ENCODE assay signal across 9 cellular contexts in the genomic region with DNA sequence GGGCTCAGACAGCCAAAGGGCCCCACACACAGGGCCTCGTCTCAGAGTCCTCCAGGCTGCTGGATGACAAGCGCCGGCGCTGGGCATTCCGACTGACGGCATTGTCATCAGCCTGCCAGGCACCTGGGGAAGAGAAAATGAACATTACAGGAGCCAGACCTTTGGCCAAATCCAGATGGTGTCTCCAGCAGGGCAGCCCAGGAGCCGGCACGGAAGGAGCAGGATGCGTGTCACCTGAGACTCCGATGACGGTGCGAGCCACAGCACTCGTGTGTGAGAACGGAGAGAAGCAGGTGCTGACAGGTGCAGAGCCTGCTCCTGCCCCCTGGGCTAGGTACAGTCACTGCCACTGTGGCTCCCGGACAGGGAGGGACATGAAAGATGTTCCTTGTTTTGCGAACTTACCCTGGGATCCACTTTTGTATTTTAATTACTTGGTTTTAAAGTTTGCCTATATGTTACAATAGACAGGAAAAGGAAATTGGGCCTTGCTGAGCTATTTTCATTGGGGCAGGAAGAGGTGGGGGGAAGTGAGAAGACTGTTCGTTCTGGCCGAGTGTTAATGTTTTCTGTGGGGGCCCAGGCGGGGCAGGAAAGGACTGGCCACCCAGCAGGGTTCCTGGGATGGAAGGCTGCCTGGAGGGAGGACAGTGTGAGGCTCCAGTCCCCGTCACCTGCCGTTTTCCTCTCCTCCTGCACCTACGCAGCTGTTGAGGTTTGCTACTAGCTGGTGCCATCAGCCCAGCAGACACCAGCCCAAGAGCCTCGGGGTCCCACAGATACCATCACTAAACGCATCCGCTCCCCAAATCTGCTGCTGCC. TPM values are rescaled to one million over a fixed set of nuclear protein-coding genes. Genes with fewer than 3 reads are reported as not detected.
A peak's percentile ranks its signal among the peaks of the same experiment; 100 is the strongest.
DNase-seq lines count a peak whose midpoint lies in the region; ATAC-seq and TF ChIP-seq lines count a peak whose summit lies in the region.
"Had no signal": no experiment of that assay in that cellular context is flagged by ENCODE, and none has a peak within 500 bp of the region (broad histone marks: within the 10 kb centered on the region; RNA-seq: fewer than 3 reads in every experiment).

No MANE protein-coding gene starts in this region.

- DNase-seq in H7 (peak; percentile 65), GM19238 (ENCODE audit: insufficient read length, low spot score) (no peak), smooth muscle cell (lab: John Stamatoyannopoulos, UW; ENCODE audit: unreplicated experiment) (no peak)
- DNase-seq in central memory CD4-positive, alpha-beta T cell, result peak; percentile 57
- DNase-seq in stimulated activated naive CD4-positive, alpha-beta T cell (lab: John Stamatoyannopoulos, UW), result peak; percentile 24 to 83 (median 54)

- no peaks in the 10 kb centered on the region for H4K20me1 ChIP-seq in SU-DHL-6 (ENCODE audit: low read depth, low read length)
- no peaks in the 10 kb centered on the region for H4K20me1 ChIP-seq in smooth muscle cell (ENCODE audit: low read depth)

- TF ChIP-seq CTCF in SU-DHL-6 (IDR thresholded peaks at IDR 0.05; ENCODE audit: insufficient read depth, low read length, poor library complexity, severe bottlenecking) (no peak), smooth muscle cell (IDR thresholded peaks at IDR 0.05; ENCODE audit: borderline replicate concordance, insufficient read depth, poor library complexity, severe bottlenecking) (no peak)

- H3K9me2 ChIP-seq in SU-DHL-6 (replicated peaks; ENCODE audit: insufficient read depth, low read length), result no peaks in the 10 kb centered on the region

- H3K79me2 ChIP-seq in SU-DHL-6 (ENCODE audit: insufficient read depth, low read length) (no peaks in the 10 kb centered on the region), smooth muscle cell (ENCODE audit: low read depth) (no peaks in the 10 kb centered on the region)
- H3K79me2 ChIP-seq: parathyroid adenoma had no signal

- no peaks in the 10 kb centered on the region for H3F3A ChIP-seq in SU-DHL-6 (ENCODE audit: insufficient read depth)
- no peaks in the 10 kb centered on the region for H3F3A ChIP-seq in smooth muscle cell (ENCODE audit: low read depth)

- H3K4me2 ChIP-seq in SU-DHL-6 (ENCODE audit: low read depth, low read length, poor library complexity, severe bottlenecking) (peak overlapping the region; percentile 9), smooth muscle cell (no peak overlapping the region)

- H3K27me3 ChIP-seq in H7 (ENCODE audit: control insufficient read depth, insufficient read depth, low read length), result peaks cover 22% of the 10 kb centered on the region
- H3K27me3 ChIP-seq in SU-DHL-6 (ENCODE audit: low read length), result no peaks in the 10 kb centered on the region
- H3K27me3 ChIP-seq in smooth muscle cell (ENCODE audit: low read depth), result peaks cover 34% of the 10 kb centered on the region

- no peak for ATAC-seq in HG02885 (IDR thresholded peaks at IDR 0.05; ENCODE audit: poor library complexity, unreplicated experiment)
- no peak for ATAC-seq in GM19324 (IDR thresholded peaks at IDR 0.05; ENCODE audit: low FRiP score, unreplicated experiment)

- H3K9me3 ChIP-seq in SU-DHL-6 (ENCODE audit: insufficient read depth, low read length) (no peaks in the 10 kb centered on the region), smooth muscle cell (replicated peaks; ENCODE audit: low read depth) (no peaks in the 10 kb centered on the region)

- H3K4me1 ChIP-seq in smooth muscle cell (ENCODE audit: low read depth), result peaks cover 13% of the 10 kb centered on the region

- no peak overlapping the region for H2AFZ ChIP-seq in SU-DHL-6 (ENCODE audit: low read depth, low read length, severe bottlenecking)
- H2AFZ ChIP-seq in smooth muscle cell (ENCODE audit: low read depth), result no peak overlapping the region
- H2AFZ ChIP-seq: parathyroid adenoma had no signal

- H3K9ac ChIP-seq in SU-DHL-6 (ENCODE audit: low read length) (no peak overlapping the region), smooth muscle cell (ENCODE audit: low read depth) (no peak overlapping the region)
- H3K9ac ChIP-seq: parathyroid adenoma had no signal

- no peaks in the 10 kb centered on the region for H3K36me3 ChIP-seq in H7 (replicated peaks; ENCODE audit: control insufficient read depth, insufficient read depth, low read length)
- no peaks in the 10 kb centered on the region for H3K36me3 ChIP-seq in SU-DHL-6 (ENCODE audit: low read length)
- H3K36me3 ChIP-seq in smooth muscle cell (ENCODE audit: low read depth), result no peaks in the 10 kb centered on the region

- WGBS in smooth muscle cell (ENCODE audit: low lambda C conversion rate), result 74% methylated on average over 25 of the region's 25 CpGs

- no peak overlapping the region for H3K27ac ChIP-seq in SU-DHL-6 (ENCODE audit: low read depth, low read length)
- no peak overlapping the region for H3K27ac ChIP-seq in smooth muscle cell (ENCODE audit: low read depth)
- H3K27ac ChIP-seq: parathyroid adenoma had no signal

- H3K4me3 ChIP-seq in H7 (ENCODE audit: insufficient read depth, low read depth, low read length), result no peak overlapping the region
- H3K4me3 ChIP-seq in SU-DHL-6 (ENCODE audit: insufficient read depth, low read length, poor library complexity, severe bottlenecking), result no peak overlapping the region
- no peak overlapping the region for H3K4me3 ChIP-seq in smooth muscle cell

RNA-seq across cellular contexts. Expression of gene FOXJ1, which starts 4.4 kb away (rescaled TPM):
- total RNA-seq in H7 (2014; rRNA removed; shearing (Covaris generic)), result 2.0 and 3.3 TPM in 2 replicates
- total RNA-seq in smooth muscle cell, result not detected in 2 replicates
- not detected in 2 replicates for polyA plus RNA-seq in smooth muscle cell

RNA-seq across cellular contexts. Expression of gene EXOC7, which starts 41.9 kb away (rescaled TPM):
- total RNA-seq in H7 (2014; rRNA removed; shearing (Covaris generic)), result 80.3 and 87.7 TPM in 2 replicates
- total RNA-seq in smooth muscle cell, result 49.8 and 59.1 TPM in 2 replicates
- 70.3 and 90.8 TPM in 2 replicates for polyA plus RNA-seq in smooth muscle cell

Comparison
In these comparisons a context has a peak if more than half of its experiments do, and no peak if none do; other contexts are left out.
1. DNase-seq: peak in H7 (single experiment), central memory CD4-positive, alpha-beta T cell (single experiment) and stimulated activated naive CD4-positive, alpha-beta T cell (6 of 6); none in GM19238 (single experiment) and smooth muscle cell (single experiment).